In the genomic region with DNA sequence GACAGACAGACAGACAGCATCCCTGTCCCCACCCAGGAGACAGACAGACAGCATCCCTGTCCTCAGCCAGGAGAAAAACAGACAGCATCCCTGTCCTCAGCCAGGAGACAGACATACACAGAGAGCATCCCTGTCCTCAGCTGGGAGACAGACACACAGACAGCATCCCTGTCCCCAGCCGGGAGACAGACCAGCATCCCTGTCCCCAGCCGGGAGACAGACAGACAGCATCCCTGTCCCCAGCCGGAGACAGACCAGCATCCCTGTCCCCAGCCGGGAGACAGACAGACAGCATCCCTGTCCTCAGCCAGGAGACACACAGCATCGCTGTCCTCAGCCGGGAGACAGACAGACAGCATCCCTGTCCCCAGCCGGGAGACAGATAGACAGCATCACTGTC, we compare ENCODE assay signal across 5 cellular contexts. TPM values are rescaled to one million over a fixed set of nuclear protein-coding genes. Genes with fewer than 3 reads are reported as not detected.
"Had no signal": no experiment of that assay in that cellular context is flagged by ENCODE, and none has a peak within 500 bp of the region (broad histone marks: within the 10 kb centered on the region; RNA-seq: fewer than 3 reads in every experiment).

No MANE protein-coding gene starts in this region.

RNA-seq across cellular contexts. Expression of a gene that starts 10.8 kb away (rescaled TPM):
- total RNA-seq: LHCN-M2, MCF 10A, OCI-LY7, PC-3, SJCRH30 had no signal

RNA-seq across cellular contexts. Expression of a gene that starts 17.1 kb away (rescaled TPM):
- total RNA-seq: LHCN-M2, MCF 10A, PC-3, SJCRH30 had no signal

RNA-seq across cellular contexts. Expression of a gene that starts 24.0 kb away (rescaled TPM):
- total RNA-seq: LHCN-M2, MCF 10A, OCI-LY7, PC-3, SJCRH30 had no signal
